ENCODE assay signal across 8 cellular contexts in genomic region chr9:32579706-32580331, GRCh38. TPM values are rescaled to one million over a fixed set of nuclear protein-coding genes. Genes with fewer than 3 reads are reported as not detected.
DNase-seq lines count a peak whose midpoint lies in the region; ATAC-seq and TF ChIP-seq lines count a peak whose summit lies in the region.

No MANE protein-coding gene starts in this region.

- POLR2A ChIA-PET in PC-9 (lab: Charles Lee; ENCODE audit: unreplicated experiment): interaction anchor here (0.7 kb wide), 1 partner anchor 479 kb away, joined by 4 read pairs; no protein-coding TSS in a partner anchor

- no peak overlapping the region for H3K27ac ChIP-seq in PC-9
- H3K27ac ChIP-seq in thoracic aorta: no peak overlapping the region

- no peak overlapping the region for H3K4me3 ChIP-seq in PC-9
- no peak overlapping the region for H3K4me3 ChIP-seq in fibroblast of the aortic adventitia (ENCODE audit: low read depth, low read length)
- peak overlapping the region; percentile 58 for H3K4me3 ChIP-seq in thoracic aorta

- H3K9me2 ChIP-seq in PC-9 (ENCODE audit: insufficient read depth): no peaks in the 10 kb centered on the region

- ATAC-seq in omental fat pad (ENCODE audit: low FRiP score) (peak; percentile 41), thoracic aorta (ENCODE audit: insufficient number of reproducible peaks, low FRiP score, low read depth) (no peak)

- H3K79me2 ChIP-seq in PC-9 (ENCODE audit: low read depth): no peaks in the 10 kb centered on the region

- H3K4me2 ChIP-seq in PC-9: no peak overlapping the region

- H2AFZ ChIP-seq in PC-9: no peak overlapping the region

- no peaks in the 10 kb centered on the region for H3K27me3 ChIP-seq in PC-9 (ENCODE audit: insufficient read depth, low read depth)
- H3K27me3 ChIP-seq in thoracic aorta (replicated peaks; ENCODE audit: insufficient read depth): no peaks in the 10 kb centered on the region

- CTCF ChIA-PET in PC-9 (lab: Charles Lee): interaction anchor here (0.9 to 4.1 kb wide), 2 partner anchors 148 to 200 kb away, joined by 3 to 59 read pairs; no protein-coding TSS in a partner anchor

- TF ChIP-seq CTCF in GM10266 (IDR thresholded peaks at IDR 0.05; ENCODE audit: control insufficient read depth, insufficient read depth, low read depth, missing control alignments) (peak; percentile 95), PC-9 (conservative IDR thresholded peaks at IDR 0.05) (peak; percentile 88), fibroblast of the aortic adventitia (IDR thresholded peaks at IDR 0.05; ENCODE audit: insufficient read depth, low read length) (peak; percentile 97), omental fat pad (IDR thresholded peaks at IDR 0.05) (peak in 2 of 3 donors; percentile 13 to 73), thoracic aorta (IDR thresholded peaks at IDR 0.05) (peak; percentile 92)

- DNase-seq in GM10266 (ENCODE audit: extremely low spot score) (peak; percentile 47), HK-2 (ENCODE audit: unreplicated experiment) (peak; percentile 49), PC-9 (peak; percentile 36 to 41), activated T-helper 1 cell treated with Interleukin-2 at 50 U/mL for 16 hours (ENCODE audit: low read depth) (peak; percentile 60), fibroblast of the aortic adventitia (ENCODE audit: low read depth) (peak; percentile 75), omental fat pad (ENCODE audit: low spot score) (peak; percentile 84), thoracic aorta (ENCODE audit: low spot score) (peak; percentile 21), H4 (ENCODE audit: low spot score) (no peak)

- H4K20me1 ChIP-seq in PC-9 (ENCODE audit: insufficient read depth): no peaks in the 10 kb centered on the region

- no TSS peak for BruUV-seq in PC-9 (replicated peaks; lab: Mats Ljungman, UMichigan)

- H3K36me3 ChIP-seq in PC-9 (ENCODE audit: low read depth): no peaks in the 10 kb centered on the region
- H3K36me3 ChIP-seq in thoracic aorta: no peaks in the 10 kb centered on the region

- intact Hi-C loops in PC-9 (cut with micrococcal nuclease; ENCODE audit: unreplicated experiment): loop anchor here (1.0 to 10.0 kb wide), 3 partner anchors 125 to 647 kb away; no protein-coding TSS in a partner anchor

- H3K9me3 ChIP-seq in PC-9 (ENCODE audit: insufficient read depth, low read depth): no peaks in the 10 kb centered on the region
- no peaks in the 10 kb centered on the region for H3K9me3 ChIP-seq in thoracic aorta

- H3K4me1 ChIP-seq in PC-9 (replicated peaks; ENCODE audit: insufficient read depth) (no peaks in the 10 kb centered on the region), thoracic aorta (ENCODE audit: control insufficient read depth in 1 of 2, low read depth in 2 of 2) (no peaks in the 10 kb centered on the region)

- H3F3A ChIP-seq in PC-9 (ENCODE audit: insufficient read depth, low read depth): no peaks in the 10 kb centered on the region

RNA-seq across cellular contexts. Expression of gene NDUFB6, which starts 6.9 kb away (rescaled TPM):
- total RNA-seq in PC-9 (2021): 46.9 and 49.6 TPM in 2 replicates
- 39.2 and 63.0 TPM in 2 replicates for total RNA-seq in fibroblast of the aortic adventitia (ENCODE audit: low replicate concordance)
- 10 to 100 TPM; 26.5 to 44.1 (median 37.4) TPM for total RNA-seq in omental fat pad
- total RNA-seq in thoracic aorta: 10 to 100 TPM; 20.9 to 24.1 TPM
- total RNA-seq in H4 (2014; rRNA removed; shearing (Covaris generic)): 98.4 and 108 TPM in 2 replicates

RNA-seq across cellular contexts. Expression of gene TOPORS, which starts 27.4 kb away (rescaled TPM):
- total RNA-seq in PC-9 (2021) (8.0 and 11.1 TPM in 2 replicates), fibroblast of the aortic adventitia (ENCODE audit: low replicate concordance) (19.7 and 40.6 TPM in 2 replicates), omental fat pad (10 to 100 TPM; 18.0 to 27.1 (median 24.6) TPM), thoracic aorta (10 to 100 TPM; 11.8 to 30.8 TPM)
- total RNA-seq in H4 (2014; rRNA removed; shearing (Covaris generic)): 12.6 and 13.2 TPM in 2 replicates

RNA-seq across cellular contexts. Expression of gene SMIM27, which starts 27.7 kb away (rescaled TPM):
- 8.0 and 8.2 TPM in 2 replicates for total RNA-seq in PC-9 (2021)
- 1.6 and 1.9 TPM in 2 replicates for total RNA-seq in fibroblast of the aortic adventitia (ENCODE audit: low replicate concordance)
- 1 to 10 TPM; 3.7 to 7.3 (median 4.3) TPM for total RNA-seq in omental fat pad
- total RNA-seq in thoracic aorta: 1 to 10 TPM; 4.1 to 4.6 TPM
- 7.3 and 10.9 TPM in 2 replicates for total RNA-seq in H4 (2014; rRNA removed; shearing (Covaris generic))

RNA-seq across cellular contexts. Expression of gene RIGI, which starts 53.8 kb away (rescaled TPM):
- total RNA-seq in PC-9 (2021) (3.9 and 4.2 TPM in 2 replicates), fibroblast of the aortic adventitia (ENCODE audit: low replicate concordance) (10.2 and 13.9 TPM in 2 replicates), omental fat pad (10 to 100 TPM in 2 of 4 donors, 1 to 10 TPM in 2; 5.8 to 29.5 (median 9.1) TPM), thoracic aorta (10 to 100 TPM; 16.9 to 22.1 TPM)
- 5.9 and 7.7 TPM in 2 replicates for total RNA-seq in H4 (2014; rRNA removed; shearing (Covaris generic))

RNA-seq across cellular contexts. Expression of gene TAF1L, which starts 55.6 kb away (rescaled TPM):
- 0.07 TPM in 1 of 2 replicates, not detected in the other for total RNA-seq in PC-9 (2021)
- total RNA-seq in fibroblast of the aortic adventitia (ENCODE audit: low replicate concordance): not detected in 2 replicates
- total RNA-seq in omental fat pad: not detected
- total RNA-seq in thoracic aorta: not detected
- total RNA-seq in H4 (2014; rRNA removed; shearing (Covaris generic)): not detected in 2 replicates

Comparison
In these comparisons a context has a peak if more than half of its experiments do, and no peak if none do; other contexts are left out.
1. CTCF ChIP-seq: peak in every context shown above with its lines; median percentile 97 in fibroblast of the aortic adventitia; 95 in GM10266; 92 in thoracic aorta; 88 in PC-9; 43 in omental fat pad.